11 cellular contexts compared by ENCODE assay signal in the genomic region with DNA sequence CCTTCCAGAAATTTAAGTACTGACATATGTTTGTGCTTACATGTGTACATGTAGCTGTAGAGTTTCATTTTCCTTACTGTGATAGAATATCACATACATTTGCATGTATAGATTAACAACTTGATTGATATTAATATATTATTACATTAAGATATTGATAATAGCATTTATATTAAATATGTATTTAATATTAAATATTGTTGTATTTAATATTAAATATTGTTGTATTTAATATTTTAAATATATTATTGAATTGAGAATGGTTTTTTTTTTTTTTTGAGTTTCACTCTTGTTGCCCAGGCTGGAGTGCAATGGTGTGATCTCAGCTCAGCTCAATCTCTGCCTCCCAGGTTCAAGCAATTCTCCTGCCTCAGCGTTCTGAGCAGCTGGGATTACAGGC.
"Had no signal": no experiment of that assay in that cellular context is flagged by ENCODE, and none has a peak within 500 bp of the region (broad histone marks: within the 10 kb centered on the region; RNA-seq: fewer than 3 reads in every experiment).

No MANE protein-coding gene starts in this region.

- H3K9me3 ChIP-seq: HAP-1 had no signal

- H3K9ac ChIP-seq: GM23248, KMS-11 had no signal

- H3K36me3 ChIP-seq: HAP-1 had no signal

- H3K27ac Mint-ChIP-seq: HFFc6, IgD-negative memory B cell had no signal

- H3K4me3 ChIP-seq: GM23248, HAP-1 had no signal

- ATAC-seq: HCT116, HepG2 had no signal

- H3K4me3 Mint-ChIP-seq: HFFc6, IgD-negative memory B cell had no signal

- H3K27ac ChIP-seq: GM23248, HL-60, KMS-11 had no signal

- FAIRE-seq: HepG2 had no signal

- H3K4me1 ChIP-seq: HAP-1 had no signal

- DNase-seq: GM23248, GOT3, H7, HFFc6, KBM-7 had no signal

- H3K27me3 Mint-ChIP-seq: IgD-negative memory B cell had no signal
